Comparison of ENCODE assay signal across 16 cellular contexts in genomic region chr1:10667815-10668214, GRCh38.
DNase-seq lines count a peak whose midpoint lies in the region; ATAC-seq and TF ChIP-seq lines count a peak whose summit lies in the region.
"Had no signal": no experiment of that assay in that cellular context is flagged by ENCODE, and none has a peak within 500 bp of the region (broad histone marks: within the 10 kb centered on the region; RNA-seq: fewer than 3 reads in every experiment).

No MANE protein-coding gene starts in this region.

- H3K4me3 ChIP-seq in DND-41 (ENCODE audit: low read depth in 1 of 2, low read length in 2 of 2) (no peak overlapping the region), coronary artery (no peak overlapping the region), neuronal stem cell (ENCODE audit: low read length in 2 of 2) (no peak overlapping the region)

- no CpG with 5 or more reads among the region's 20 CpGs for WGBS in neuronal stem cell (ENCODE audit: extremely low coverage in 2 of 2, insufficient read length in 2 of 2, insufficient replicate concordance in 1 of 2), 2 donors

- H4K91ac ChIP-seq in neuronal stem cell (ENCODE audit: low read depth, low read length, poor library complexity): no peak overlapping the region

- H2BK12ac ChIP-seq in neuronal stem cell (ENCODE audit: low read length): no peak overlapping the region

- H3K36me3 ChIP-seq in DND-41 (ENCODE audit: insufficient read depth, low read length) (no peaks in the 10 kb centered on the region; the same call in none of the 2 replicates), neuronal stem cell (replicated peaks in 1 of 2; ENCODE audit: control insufficient read depth in 2 of 2, insufficient read depth in 2 of 2, low read length in 2 of 2) (no peaks in the 10 kb centered on the region)

- H3K4me1 ChIP-seq in DND-41 (ENCODE audit: insufficient read depth, low read length) (no peaks in the 10 kb centered on the region), neuronal stem cell (ENCODE audit: control insufficient read depth in 2 of 2, insufficient read depth in 1 of 2, low read depth in 1 of 2, low read length in 2 of 2) (peaks cover 44 to 72% of the 10 kb centered on the region in 2 donors)

- H2AK5ac ChIP-seq in neuronal stem cell (ENCODE audit: low read depth, low read length): peak overlapping the region; percentile 83

- H3K9me3 ChIP-seq in DND-41 (ENCODE audit: insufficient read depth, low read length, severe bottlenecking) (no peaks in the 10 kb centered on the region), neuronal stem cell (replicated peaks in 1 of 2; ENCODE audit: control insufficient read depth in 2 of 2, insufficient read depth in 1 of 2, low read depth in 1 of 2, low read length in 2 of 2) (no peaks in the 10 kb centered on the region)

- H3K27ac ChIP-seq in DND-41 (ENCODE audit: low read length): no peak overlapping the region
- peak overlapping the region; percentile 76 for H3K27ac ChIP-seq in coronary artery
- H3K27ac ChIP-seq in neuronal stem cell (replicated peaks; ENCODE audit: low read length): no peak overlapping the region

- H3K4me2 ChIP-seq in DND-41 (ENCODE audit: insufficient read depth, low read length) (no peak overlapping the region), neuronal stem cell (ENCODE audit: insufficient read depth, low read length, poor library complexity, severe bottlenecking) (no peak overlapping the region)

- H3K27me3 ChIP-seq in DND-41 (ENCODE audit: insufficient read depth, low read length, poor library complexity) (no peaks in the 10 kb centered on the region), neuronal stem cell (ENCODE audit: control insufficient read depth in 3 of 3, insufficient read depth in 3 of 3, low read depth in 1 of 3, low read length in 3 of 3) (no peaks in the 10 kb centered on the region)

- no peaks in the 10 kb centered on the region for H3K79me2 ChIP-seq in DND-41 (ENCODE audit: insufficient read depth, low read length)

- H3K23ac ChIP-seq in neuronal stem cell (ENCODE audit: low read depth, low read length, poor library complexity): peak overlapping the region; percentile 86

- H4K8ac ChIP-seq in neuronal stem cell (ENCODE audit: low read depth, low read length): no peak overlapping the region

- peak overlapping the region; percentile 50 for H2BK15ac ChIP-seq in neuronal stem cell (ENCODE audit: low read length)

- no peak overlapping the region for H2BK5ac ChIP-seq in neuronal stem cell (ENCODE audit: low read length)

- H2BK120ac ChIP-seq in neuronal stem cell (ENCODE audit: low read depth, low read length): peak overlapping the region; percentile 19

- peak overlapping the region; percentile 67 for H3K4ac ChIP-seq in neuronal stem cell (ENCODE audit: low read length)

- H4K20me1 ChIP-seq in DND-41 (ENCODE audit: insufficient read depth, low read length): peaks cover 34% of the 10 kb centered on the region

- H2AFZ ChIP-seq in DND-41 (ENCODE audit: low read depth, low read length) (no peak overlapping the region), neuronal stem cell (ENCODE audit: low read length) (peak overlapping the region; percentile 67)

- peak overlapping the region; percentile 91 for H3K14ac ChIP-seq in neuronal stem cell (ENCODE audit: low read length)

- H3K9ac ChIP-seq in DND-41 (ENCODE audit: low read depth, low read length): no peak overlapping the region
- peak overlapping the region; percentile 37 for H3K9ac ChIP-seq in neuronal stem cell (ENCODE audit: low read depth, low read length, poor library complexity)

- DNase-seq in DND-41 (peak; percentile 12), NCI-H1105 treated with DMSO at 0.1 percent for 48 hours (lab: John Stamatoyannopoulos, UW) (peak; percentile 65), coronary artery (ENCODE audit: low spot score) (no peak), neuronal stem cell (ENCODE audit: low spot score) (no peak), midbrain (lab: John Stamatoyannopoulos, UW) (no peak), T-helper 2 cell (no peak)
- DNase-seq: activated CD8-positive, alpha-beta memory T cell treated with anti-CD3 and anti-CD28 coated beads, Interleukin-2, amount 10 ng/mL, durations not matched to agents 7 days and 5 days; activated naive CD4-positive, alpha-beta T cell treated with Interleukin-2 at 50 U/mL for 16 hours; effector memory CD4-positive, alpha-beta T cell; foreskin melanocyte; naive B cell; NCI-H1694; stimulated activated CD4-positive, alpha-beta T cell treated with anti-CD3 and anti-CD28 coated beads, Interleukin-4, amount 100 ng/mL, for 4 hours had no signal

- ATAC-seq in DND-41 (ENCODE audit: insufficient read depth, low read depth) (no peak), GM21717 (IDR thresholded peaks at IDR 0.05; ENCODE audit: unreplicated experiment) (no peak)
- ATAC-seq: activated CD8-positive, alpha-beta memory T cell treated with anti-CD3 and anti-CD28 coated beads, Interleukin-2, amount 10 ng/mL, durations not matched to agents 7 days and 5 days; sciatic nerve; stimulated activated effector memory CD8-positive, alpha-beta T cell treated with anti-CD3 and anti-CD28 coated beads, Interleukin-12 subunit alpha, Interleukin-12 subunit beta, amount 100 ng/mL, for 72 hours had no signal

- TF ChIP-seq CTCF in DND-41 (IDR thresholded peaks at IDR 0.05; ENCODE audit: borderline replicate concordance, extremely low read depth, low read length, poor library complexity, severe bottlenecking) (no peak), coronary artery (IDR thresholded peaks at IDR 0.05) (no peak)

- peaks cover 1% of the 10 kb centered on the region for H3K79me1 ChIP-seq in neuronal stem cell (ENCODE audit: low read depth, low read length)

- H3K18ac ChIP-seq in neuronal stem cell (ENCODE audit: low read length): peak overlapping the region; percentile 95

Comparison
In these comparisons a context has a peak if more than half of its experiments do, and no peak if none do; other contexts are left out.
1. DNase-seq: peak in DND-41 (single experiment) and NCI-H1105 treated with DMSO at 0.1 percent for 48 hours (single experiment); none in coronary artery (single experiment), neuronal stem cell (single experiment), midbrain (single experiment) and T-helper 2 cell (0 of 5).
2. H3K27ac ChIP-seq: peak in coronary artery (2 of 2); none in DND-41 (single experiment) and neuronal stem cell (single experiment).